16 cellular contexts compared by ENCODE assay signal in the genomic region with DNA sequence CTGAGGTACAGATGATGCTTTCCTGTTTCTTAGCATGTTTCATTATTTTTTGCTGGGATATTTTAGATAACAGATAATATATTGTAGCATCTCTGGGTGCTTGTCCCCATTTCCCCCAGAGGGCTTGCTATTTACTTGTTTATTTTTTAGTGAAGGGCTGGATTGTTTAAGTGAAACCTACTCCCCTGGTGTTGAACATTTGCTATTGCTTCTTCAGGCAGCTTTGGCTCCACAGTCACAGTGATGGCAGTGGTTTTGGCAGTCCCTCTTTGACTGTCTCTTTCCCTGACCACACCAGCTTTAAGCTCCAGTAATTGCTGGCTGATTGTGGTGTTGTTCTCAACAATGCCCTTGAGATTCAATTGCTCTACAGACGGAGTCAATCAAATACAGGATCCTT.
DNase-seq lines count a peak whose midpoint lies in the region; ATAC-seq and TF ChIP-seq lines count a peak whose summit lies in the region.
"Had no signal": no experiment of that assay in that cellular context is flagged by ENCODE, and none has a peak within 500 bp of the region (broad histone marks: within the 10 kb centered on the region; RNA-seq: fewer than 3 reads in every experiment).

No MANE protein-coding gene starts in this region.

- H3K4me3 ChIP-seq in AG10803 (ENCODE audit: low read length) (no peak overlapping the region), GM06990 (replicated peaks; ENCODE audit: low read depth, low read length) (no peak overlapping the region), OCI-LY1 (ENCODE audit: low read depth, low read length, poor library complexity, severe bottlenecking) (no peak overlapping the region), fibroblast of villous mesenchyme (ENCODE audit: low read depth, low read length) (no peak overlapping the region), SJCRH30 (no peak overlapping the region), dorsolateral prefrontal cortex (no peak overlapping the region)
- H3K4me3 ChIP-seq: smooth muscle cell, testis had no signal

- H4K20me1 ChIP-seq in OCI-LY1 (ENCODE audit: insufficient read depth, low read length) = no peaks in the 10 kb centered on the region

- H3K36me3 ChIP-seq in GM06990 (ENCODE audit: control insufficient read depth, insufficient read depth, low read length) = no peaks in the 10 kb centered on the region
- H3K36me3 ChIP-seq in OCI-LY1 (ENCODE audit: insufficient read depth, low read length) = no peaks in the 10 kb centered on the region
- H3K36me3 ChIP-seq in SJCRH30 = no peaks in the 10 kb centered on the region

- intact Hi-C loops in dorsolateral prefrontal cortex (cut with DNase I) = no loop called here

- H3K9me2 ChIP-seq in OCI-LY1 (ENCODE audit: low read depth, low read length) = no peaks in the 10 kb centered on the region

- H3K4me1 ChIP-seq in OCI-LY1 (ENCODE audit: insufficient read depth, low read length, severe bottlenecking) (peaks cover 70% of the 10 kb centered on the region), SJCRH30 (no peaks in the 10 kb centered on the region)
- H3K4me1 ChIP-seq: testis had no signal

- H3F3A ChIP-seq in OCI-LY1 (ENCODE audit: insufficient read depth, low read length) = peaks cover 27% of the 10 kb centered on the region

- DNase-seq in AG10803 (ENCODE audit: low read depth) (peak; percentile 28), GM06990 (ENCODE audit: extremely low read depth, insufficient read length) (no peak), fibroblast of villous mesenchyme (ENCODE audit: low read depth) (no peak), SJCRH30 (no peak), HEK293T (ENCODE audit: extremely low spot score) (no peak), dorsolateral prefrontal cortex (no peak)
- DNase-seq: activated gamma-delta T cell; CD4-positive, alpha-beta T cell; GF-D8; hippocampal formation; NCI-H146; SW 1271; testis had no signal

- H3K4me2 ChIP-seq in OCI-LY1 (ENCODE audit: low read length) = no peak overlapping the region
- H3K4me2 ChIP-seq: smooth muscle cell had no signal

- H3K27me3 ChIP-seq in GM06990 (replicated peaks; ENCODE audit: control insufficient read depth, insufficient read depth, low read length) (no peaks in the 10 kb centered on the region), OCI-LY1 (ENCODE audit: insufficient read depth, low read length) (no peaks in the 10 kb centered on the region), SJCRH30 (no peaks in the 10 kb centered on the region), dorsolateral prefrontal cortex (no peaks in the 10 kb centered on the region)
- H3K27me3 ChIP-seq: testis had no signal

- H3K9ac ChIP-seq in OCI-LY1 (ENCODE audit: low read length) = no peak overlapping the region

- POLR2A ChIA-PET in HEK293T (lab: Yijun Ruan, JAX) = no interaction called here

- no peak for ATAC-seq in HG02571 (IDR thresholded peaks at IDR 0.05; ENCODE audit: unreplicated experiment)

- H3K27ac ChIP-seq in OCI-LY1 (ENCODE audit: low read depth, low read length, poor library complexity, severe bottlenecking) (peak overlapping the region; percentile 100), SJCRH30 (no peak overlapping the region), dorsolateral prefrontal cortex (no peak overlapping the region)
- H3K27ac ChIP-seq: testis had no signal

- H3K79me2 ChIP-seq in OCI-LY1 (ENCODE audit: insufficient read depth, low read length) = no peaks in the 10 kb centered on the region

- no peaks in the 10 kb centered on the region; the same call in 1 of the 2 replicates for H3K9me3 ChIP-seq in OCI-LY1 (ENCODE audit: low read length)
- no peaks in the 10 kb centered on the region for H3K9me3 ChIP-seq in SJCRH30 (replicated peaks)
- H3K9me3 ChIP-seq: testis had no signal

- TF ChIP-seq CTCF in AG10803 (conservative IDR thresholded peaks at IDR 0.05; ENCODE audit: low read length) = peak; percentile 21; the same call in 1 of the 2 replicates
- TF ChIP-seq CTCF in GM06990 (IDR thresholded peaks at IDR 0.05; ENCODE audit: insufficient read depth, low read length, poor library complexity, severe bottlenecking) = peak; percentile 42
- TF ChIP-seq CTCF in OCI-LY1 (IDR thresholded peaks at IDR 0.05; ENCODE audit: low read length) = peak; percentile 29; the same call in 1 of the 2 replicates
- TF ChIP-seq CTCF in fibroblast of villous mesenchyme (IDR thresholded peaks at IDR 0.05; ENCODE audit: insufficient read depth, low read depth, low read length) = peak; percentile 37
- no peak for TF ChIP-seq CTCF in dorsolateral prefrontal cortex (IDR thresholded peaks at IDR 0.05 in 54 of 56, conservative IDR thresholded peaks at IDR 0.05 in 2 of 56; ENCODE audit: low read depth in 1 of 56, partially characterized antibody in 56 of 56)

- H2AFZ ChIP-seq in OCI-LY1 (ENCODE audit: low read length) = no peak overlapping the region

- CTCF ChIA-PET in HEK293T (lab: Yijun Ruan, JAX) = no interaction called here

TF ChIP-seq in HEK293T, 16 proteins besides CTCF, POLR2A, EP300 and RAD21:
- TF ChIP-seq FOXA1 (IDR thresholded peaks at IDR 0.05) (no peak), SUZ12 (IDR thresholded peaks at IDR 0.05) (no peak), HDGF (IDR thresholded peaks at IDR 0.05; ENCODE audit: borderline replicate concordance) (no peak), L3MBTL2 (conservative IDR thresholded peaks at IDR 0.05) (no peak), CTBP1 (IDR thresholded peaks at IDR 0.05; ENCODE audit: borderline replicate concordance) (no peak), BHLHE40 (IDR thresholded peaks at IDR 0.05; ENCODE audit: borderline replicate concordance) (no peak)
TF ChIP-seq in HEK293T: peak in this region for 0.

Comparison
In these comparisons a context has a peak if more than half of its experiments do, and no peak if none do; other contexts are left out.
1. CTCF ChIP-seq: peak in AG10803 (single experiment), GM06990 (single experiment), OCI-LY1 (single experiment) and fibroblast of villous mesenchyme (single experiment); none in dorsolateral prefrontal cortex (0 of 56).